In the genomic region with DNA sequence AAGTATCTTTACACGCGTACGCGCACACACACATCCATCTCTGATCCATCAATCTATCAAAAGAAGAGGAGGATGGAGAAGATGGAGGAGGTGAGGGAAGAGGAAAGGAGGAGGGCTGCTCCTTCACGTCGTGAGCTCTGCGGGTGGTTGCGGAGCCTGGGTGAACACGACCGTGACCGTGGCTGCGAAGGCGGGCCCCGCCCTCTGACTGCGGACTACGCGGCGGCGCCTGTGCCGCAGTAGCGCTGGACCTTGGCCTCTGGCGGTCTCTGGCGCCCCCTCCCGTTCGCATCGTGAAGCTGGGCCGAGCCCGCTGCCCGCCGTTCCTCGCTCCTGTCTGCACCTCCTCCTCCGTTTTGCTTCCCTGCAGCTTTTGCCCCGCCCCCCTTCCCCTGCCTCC, we compare ENCODE assay signal across 8 cellular contexts. TPM values are rescaled to one million over a fixed set of nuclear protein-coding genes. Genes with fewer than 3 reads are reported as not detected.
DNase-seq lines count a peak whose midpoint lies in the region; ATAC-seq and TF ChIP-seq lines count a peak whose summit lies in the region.

No MANE protein-coding gene starts in this region.

- TF ChIP-seq CTCF in CD4-positive, alpha-beta T cell (IDR thresholded peaks at IDR 0.05): peak; percentile 79
- TF ChIP-seq CTCF in PC-3 (conservative IDR thresholded peaks at IDR 0.05; ENCODE audit: low read depth, low read length): peak; percentile 70
- peak; percentile 68 to 82 (median 69) for TF ChIP-seq CTCF in esophagus muscularis mucosa (IDR thresholded peaks at IDR 0.05)

- no peaks in the 10 kb centered on the region for H3F3A ChIP-seq in PC-3 (ENCODE audit: low read length, unreplicated experiment)

- no peaks in the 10 kb centered on the region for H3K4me1 Mint-ChIP-seq in CD4-positive, alpha-beta T cell (ENCODE audit: low read depth)
- peaks cover 3% of the 10 kb centered on the region for H3K4me1 Mint-ChIP-seq in activated T-cell treated with anti-CD3 and anti-CD28 coated beads, Interleukin-2, amount 50 U/mL, for 4 hours (ENCODE audit: low read depth)

- no peak for TF ChIP-seq EP300 in esophagus muscularis mucosa (IDR thresholded peaks at IDR 0.05)

- H3K27me3 ChIP-seq in CD4-positive, alpha-beta T cell (ENCODE audit: control insufficient read depth, insufficient read depth, low read length): no peaks in the 10 kb centered on the region
- H3K27me3 ChIP-seq in HUES64 (ENCODE audit: insufficient read depth, low read length) (peaks cover 9% of the 10 kb centered on the region), PC-3 (ENCODE audit: low read length) (no peaks in the 10 kb centered on the region), esophagus muscularis mucosa (no peaks in the 10 kb centered on the region)

- no peaks in the 10 kb centered on the region for H3K9me3 Mint-ChIP-seq in CD4-positive, alpha-beta T cell
- no peaks in the 10 kb centered on the region for H3K9me3 Mint-ChIP-seq in activated T-cell treated with anti-CD3 and anti-CD28 coated beads, Interleukin-2, amount 50 U/mL, for 4 hours

- H3K9me2 ChIP-seq in PC-3 (replicated peaks; ENCODE audit: low read length): no peaks in the 10 kb centered on the region

- H3K27me3 Mint-ChIP-seq in CD4-positive, alpha-beta T cell: no peaks in the 10 kb centered on the region
- no peaks in the 10 kb centered on the region for H3K27me3 Mint-ChIP-seq in activated T-cell treated with anti-CD3 and anti-CD28 coated beads, Interleukin-2, amount 50 U/mL, for 4 hours (ENCODE audit: low read depth)

- H2AFZ ChIP-seq in PC-3 (ENCODE audit: low read length): peak overlapping the region; percentile 98

- peak overlapping the region; percentile 63 for H3K9ac ChIP-seq in HUES64 (ENCODE audit: low read depth, low read length)
- peak overlapping the region; percentile 79 for H3K9ac ChIP-seq in PC-3 (ENCODE audit: low read length)

- peak; percentile 96 for ATAC-seq in CD4-positive, alpha-beta T cell (ENCODE audit: poor library complexity)
- peak; percentile 97 for ATAC-seq in GM19463 (IDR thresholded peaks at IDR 0.05; ENCODE audit: unreplicated experiment)
- peak; percentile 97 for ATAC-seq in PC-3
- peak; percentile 98 to 100 for ATAC-seq in activated T-cell treated with anti-CD3 and anti-CD28 coated beads, Interleukin-2, amount 50 U/mL, for 4 hours

- H3K4me3 ChIP-seq in HUES64 (ENCODE audit: low read length) (peak overlapping the region; percentile 59), PC-3 (ENCODE audit: low read length) (peak overlapping the region; percentile 72), esophagus muscularis mucosa (peak overlapping the region; percentile 57 to 67 (median 59))

- no peaks in the 10 kb centered on the region for H3K4me1 ChIP-seq in HUES64 (ENCODE audit: insufficient read depth, low read length)
- H3K4me1 ChIP-seq in PC-3 (ENCODE audit: insufficient read depth, low read length): peaks cover 3% of the 10 kb centered on the region; the same call in 1 of the 2 replicates
- peaks cover 0 to 7% (median 6%) of the 10 kb centered on the region in 4 donors for H3K4me1 ChIP-seq in esophagus muscularis mucosa

- POLR2A ChIA-PET in CD4-positive, alpha-beta T cell (lab: Charles Lee): interaction anchor here (0.7 to 1.7 kb wide), 7 partner anchors 10 to 378 kb away, joined by 3 to 9 read pairs (median 4); partner anchors contain the start of genes CDK16, NDUFB11, RBM10 and USP11
- POLR2A ChIA-PET in PC-3 (lab: Charles Lee; ENCODE audit: unreplicated experiment): no interaction called here

- no peak for TF ChIP-seq POLR2A in esophagus muscularis mucosa (IDR thresholded peaks at IDR 0.05; ENCODE audit: low read depth)

- no peaks in the 10 kb centered on the region for H3K79me2 ChIP-seq in PC-3 (ENCODE audit: low read length)

- intact Hi-C loops in CD4-positive, alpha-beta T cell (cut with DNase I, micrococcal nuclease): loop anchor here (1.0 to 10.0 kb wide), 7 partner anchors 36 to 758 kb away; partner anchors contain the start of genes JADE3 (in 1 of the 2) and UBA1 (in 1 of the 2)
- intact Hi-C loops in PC-3 (cut with micrococcal nuclease) (loop anchor here (1.0 to 5.0 kb wide), 3 partner anchors 26 to 330 kb away; partner anchors contain the start of genes UBA1 and ZNF41), esophagus muscularis mucosa (cut with DNase I) (loop anchor here (2.0 to 10.0 kb wide), 3 partner anchors 41 to 330 kb away; partner anchors contain the start of genes UBA1 and ZNF41)

- CTCF ChIA-PET in CD4-positive, alpha-beta T cell (lab: Charles Lee): interaction anchor here (0.6 to 2.1 kb wide), 22 partner anchors 9 to 994 kb away, joined by 3 to 14 read pairs (median 3); partner anchors contain the start of genes CDK16 and UBA1
- CTCF ChIA-PET in PC-3 (lab: Charles Lee): interaction anchor here (0.6 to 1.2 kb wide), 4 partner anchors 22 to 323 kb away, joined by 6 to 17 read pairs (median 8); no protein-coding TSS in a partner anchor

- H3K36me3 Mint-ChIP-seq in CD4-positive, alpha-beta T cell (ENCODE audit: low read depth): no peaks in the 10 kb centered on the region
- no peaks in the 10 kb centered on the region for H3K36me3 Mint-ChIP-seq in activated T-cell treated with anti-CD3 and anti-CD28 coated beads, Interleukin-2, amount 50 U/mL, for 4 hours (ENCODE audit: insufficient read depth)

- peak overlapping the region; percentile 93 for H3K4me2 ChIP-seq in PC-3 (ENCODE audit: low read length)

- under 1% methylated on average over 29 of the region's 33 CpGs for WGBS in HUES64
- whole genome bisulfite sequencing in esophagus muscularis mucosa: 28% methylated on average over 31 of the region's 33 CpGs

- H3K9me3 ChIP-seq in CD4-positive, alpha-beta T cell (ENCODE audit: control insufficient read depth, low read length): no peaks in the 10 kb centered on the region
- H3K9me3 ChIP-seq in HUES64 (ENCODE audit: insufficient read depth, low read depth, low read length) (no peaks in the 10 kb centered on the region), PC-3 (ENCODE audit: low read length) (no peaks in the 10 kb centered on the region), esophagus muscularis mucosa (peaks cover 0 to 11% (median 0%) of the 10 kb centered on the region in 4 donors)

- no peaks in the 10 kb centered on the region for H4K20me1 ChIP-seq in PC-3 (ENCODE audit: low read length)

- no peak overlapping the region for H3K27ac Mint-ChIP-seq in CD4-positive, alpha-beta T cell

- no peaks in the 10 kb centered on the region for H3K36me3 ChIP-seq in HUES64 (ENCODE audit: insufficient read depth, low read length)
- no peaks in the 10 kb centered on the region for H3K36me3 ChIP-seq in PC-3 (ENCODE audit: low read depth, low read length)
- H3K36me3 ChIP-seq in esophagus muscularis mucosa: no peaks in the 10 kb centered on the region

- no TSS peak for BruUV-seq in PC-3 (replicated peaks; lab: Mats Ljungman, UMichigan)

- H3K4me3 Mint-ChIP-seq in CD4-positive, alpha-beta T cell: peak overlapping the region; percentile 59
- H3K4me3 Mint-ChIP-seq in activated T-cell treated with anti-CD3 and anti-CD28 coated beads, Interleukin-2, amount 50 U/mL, for 4 hours: peak overlapping the region; percentile 66

- peak; percentile 46 to 82 (median 70) for DNase-seq in CD4-positive, alpha-beta T cell
- peak; percentile 81 for DNase-seq in PC-3
- peak; percentile 79 for DNase-seq in activated T-cell treated with anti-CD3 and anti-CD28 coated beads, Interleukin-2, amount 50 U/mL, for 4 hours
- peak; percentile 92 for DNase-seq in esophagus muscularis mucosa (ENCODE audit: extremely low spot score)
- DNase-seq in myocyte (ENCODE audit: low read depth): peak; percentile 73
- DNase-seq in stimulated activated CD8-positive, alpha-beta memory T cell treated with anti-CD3 and anti-CD28 coated beads, Interleukin-7, amount 100 ng/mL, for 4 hours (ENCODE audit: low read depth in 2 of 2): peak; percentile 43 to 66

- H3K27ac ChIP-seq in CD4-positive, alpha-beta T cell (ENCODE audit: low read depth, low read length): no peak overlapping the region
- H3K27ac ChIP-seq in HUES64 (ENCODE audit: low read depth, low read length): no peak overlapping the region
- H3K27ac ChIP-seq in PC-3 (ENCODE audit: low read length): no peak overlapping the region
- H3K27ac ChIP-seq in esophagus muscularis mucosa (replicated peaks in 1 of 4): peak overlapping the region in 1 of 4 donors; percentile 48

RNA-seq across cellular contexts. Expression of gene ARAF, which starts 37.7 kb away (rescaled TPM):
- total RNA-seq in CD4-positive, alpha-beta T cell: 100 to 1,000 TPM; 119 to 121 TPM
- 29.4 TPM for polyA plus RNA-seq in HUES64 (2013, experiment 1 of 2)
- polyA plus RNA-seq in HUES64 (2013, experiment 2 of 2): 25.7 TPM
- 52.6 and 77.1 TPM in 2 replicates for total RNA-seq in PC-3 (2014; rRNA removed)
- 100 to 1,000 TPM in 1 of 3 donors, 10 to 100 TPM in 2; 93.0 to 103 (median 97.3) TPM for total RNA-seq in activated T-cell treated with anti-CD3 and anti-CD28 coated beads, Interleukin-2, amount 50 U/mL, for 4 hours
- total RNA-seq in esophagus muscularis mucosa: 10 to 100 TPM; 39.3 to 49.6 (median 42.8) TPM
- 32.5 and 40.2 TPM in 2 replicates for total RNA-seq in myocyte
- 61.9 TPM for polyA plus RNA-seq in myocyte (2012)

RNA-seq across cellular contexts. Expression of gene ZNF41, which starts 40.3 kb away (rescaled TPM):
- total RNA-seq in CD4-positive, alpha-beta T cell: 1 to 10 TPM; 3.1 to 3.9 TPM
- polyA plus RNA-seq in HUES64 (2013, experiment 1 of 2): 4.3 TPM
- 3.7 TPM for polyA plus RNA-seq in HUES64 (2013, experiment 2 of 2)
- total RNA-seq in PC-3 (2014; rRNA removed) (11.1 and 11.3 TPM in 2 replicates), esophagus muscularis mucosa (1 to 10 TPM; 7.5 to 9.0 (median 7.6) TPM), myocyte (11.0 and 13.9 TPM in 2 replicates)
- 10 to 100 TPM; 10.0 to 13.2 (median 12.5) TPM for total RNA-seq in activated T-cell treated with anti-CD3 and anti-CD28 coated beads, Interleukin-2, amount 50 U/mL, for 4 hours
- polyA plus RNA-seq in myocyte (2012): 3.7 TPM

RNA-seq across cellular contexts. Expression of gene TIMP1, which starts 58.9 kb away (rescaled TPM):
- total RNA-seq in CD4-positive, alpha-beta T cell: 10 to 100 TPM; 35.6 to 38.5 TPM
- polyA plus RNA-seq in HUES64 (2013, experiment 1 of 2): 50.8 TPM
- polyA plus RNA-seq in HUES64 (2013, experiment 2 of 2): 62.1 TPM
- total RNA-seq in PC-3 (2014; rRNA removed) (207 and 222 TPM in 2 replicates), esophagus muscularis mucosa (100 to 1,000 TPM in 3 of 4 donors, 10 to 100 TPM in 1; 82.6 to 251 (median 178) TPM), myocyte (184 and 222 TPM in 2 replicates)
- total RNA-seq in activated T-cell treated with anti-CD3 and anti-CD28 coated beads, Interleukin-2, amount 50 U/mL, for 4 hours: 10 to 100 TPM; 10.4 to 32.1 (median 15.9) TPM
- polyA plus RNA-seq in myocyte (2012): 2,270 TPM
